8 cellular contexts compared by ENCODE assay signal in genomic region chr5:138544171-138545134, GRCh38. TPM values are rescaled to one million over a fixed set of nuclear protein-coding genes. Genes with fewer than 3 reads are reported as not detected.
DNase-seq lines count a peak whose midpoint lies in the region; ATAC-seq and TF ChIP-seq lines count a peak whose summit lies in the region.

No MANE protein-coding gene starts in this region.

- H3K4me1 Mint-ChIP-seq in HFFc6 (ENCODE audit: low read depth) = peaks cover 63% of the 10 kb centered on the region
- peaks cover 52% of the 10 kb centered on the region for H3K4me1 Mint-ChIP-seq in activated naive CD8-positive, alpha-beta T cell treated with anti-CD3 and anti-CD28 coated beads for 36 hours
- peaks cover 71% of the 10 kb centered on the region for H3K4me1 Mint-ChIP-seq in stimulated activated naive CD8-positive, alpha-beta T cell treated with anti-CD3 and anti-CD28 coated beads, Interleukin-15, Interleukin-2, amounts not matched to agents 100 ng/mL and 50 ng/mL, for 24 hours (ENCODE audit: low read depth)

- peak overlapping the region; percentile 100 for H3K4me3 Mint-ChIP-seq in HFFc6
- peak overlapping the region; percentile 100 for H3K4me3 Mint-ChIP-seq in activated naive CD8-positive, alpha-beta T cell treated with anti-CD3 and anti-CD28 coated beads for 36 hours
- H3K4me3 Mint-ChIP-seq in stimulated activated naive CD8-positive, alpha-beta T cell treated with anti-CD3 and anti-CD28 coated beads, Interleukin-15, Interleukin-2, amounts not matched to agents 100 ng/mL and 50 ng/mL, for 24 hours = peak overlapping the region; percentile 99

- peaks cover 6% of the 10 kb centered on the region for H3K27me3 Mint-ChIP-seq in HFFc6 (ENCODE audit: insufficient read depth)
- H3K27me3 Mint-ChIP-seq in activated naive CD8-positive, alpha-beta T cell treated with anti-CD3 and anti-CD28 coated beads for 36 hours = no peaks in the 10 kb centered on the region
- H3K27me3 Mint-ChIP-seq in stimulated activated naive CD8-positive, alpha-beta T cell treated with anti-CD3 and anti-CD28 coated beads, Interleukin-15, Interleukin-2, amounts not matched to agents 100 ng/mL and 50 ng/mL, for 24 hours = no peaks in the 10 kb centered on the region

- peaks cover 47% of the 10 kb centered on the region for H3K36me3 Mint-ChIP-seq in HFFc6 (ENCODE audit: low read depth)
- H3K36me3 Mint-ChIP-seq in activated naive CD8-positive, alpha-beta T cell treated with anti-CD3 and anti-CD28 coated beads for 36 hours = peaks cover 44% of the 10 kb centered on the region
- peaks cover 56% of the 10 kb centered on the region for H3K36me3 Mint-ChIP-seq in stimulated activated naive CD8-positive, alpha-beta T cell treated with anti-CD3 and anti-CD28 coated beads, Interleukin-15, Interleukin-2, amounts not matched to agents 100 ng/mL and 50 ng/mL, for 24 hours (ENCODE audit: low read depth)

- no peak for ATAC-seq in HG02759 (IDR thresholded peaks at IDR 0.05; ENCODE audit: unreplicated experiment)

- no peak for TF ChIP-seq CTCF in 22Rv1 (IDR thresholded peaks at IDR 0.05)
- no peak for TF ChIP-seq CTCF in HFFc6 (IDR thresholded peaks at IDR 0.05)

- peaks cover 4% of the 10 kb centered on the region; the same call in 1 of the 2 replicates for H3K9me3 Mint-ChIP-seq in HFFc6
- H3K9me3 Mint-ChIP-seq in activated naive CD8-positive, alpha-beta T cell treated with anti-CD3 and anti-CD28 coated beads for 36 hours = no peaks in the 10 kb centered on the region
- no peaks in the 10 kb centered on the region for H3K9me3 Mint-ChIP-seq in stimulated activated naive CD8-positive, alpha-beta T cell treated with anti-CD3 and anti-CD28 coated beads, Interleukin-15, Interleukin-2, amounts not matched to agents 100 ng/mL and 50 ng/mL, for 24 hours

- H3K27ac Mint-ChIP-seq in HFFc6 = peak overlapping the region; percentile 100
- H3K27ac Mint-ChIP-seq in activated naive CD8-positive, alpha-beta T cell treated with anti-CD3 and anti-CD28 coated beads for 36 hours = peak overlapping the region; percentile 100
- H3K27ac Mint-ChIP-seq in stimulated activated naive CD8-positive, alpha-beta T cell treated with anti-CD3 and anti-CD28 coated beads, Interleukin-15, Interleukin-2, amounts not matched to agents 100 ng/mL and 50 ng/mL, for 24 hours = peak overlapping the region; percentile 99

- H3K27ac ChIP-seq in 22Rv1 = peak overlapping the region; percentile 84

- DNase-seq in HFFc6 (no peak), iris pigment epithelial cell (ENCODE audit: low read depth) (peak; percentile 46), ureter (ENCODE audit: low spot score) (no peak)
- no peak for DNase-seq in activated naive CD8-positive, alpha-beta T cell treated with anti-CD3 and anti-CD28 coated beads for 36 hours
- no peak for DNase-seq in effector CD8-positive, alpha-beta T cell (lab: John Stamatoyannopoulos, UW)

RNA-seq across cellular contexts. Expression of gene ETF1, which starts 1.4 kb away (rescaled TPM):
- total RNA-seq in HFFc6 (2021; fragmentation: NEBNext Ultra II Directional; extraction: Animal tissue kit (Norgen Biotek cat#: 25700)) = 100 to 1,000 TPM; 133 to 153 (median 148) TPM
- 100 to 1,000 TPM; 256 TPM for total RNA-seq in activated naive CD8-positive, alpha-beta T cell treated with anti-CD3 and anti-CD28 coated beads for 36 hours
- total RNA-seq in ureter = 112 TPM

RNA-seq across cellular contexts. Expression of gene HSPA9, which starts 30.7 kb away (rescaled TPM):
- 100 to 1,000 TPM; 193 to 236 (median 210) TPM for total RNA-seq in HFFc6 (2021; fragmentation: NEBNext Ultra II Directional; extraction: Animal tissue kit (Norgen Biotek cat#: 25700))
- total RNA-seq in activated naive CD8-positive, alpha-beta T cell treated with anti-CD3 and anti-CD28 coated beads for 36 hours = 100 to 1,000 TPM; 578 to 584 TPM
- 289 TPM for total RNA-seq in ureter
